Comparison of ENCODE assay signal across 21 cellular contexts in the genomic region with DNA sequence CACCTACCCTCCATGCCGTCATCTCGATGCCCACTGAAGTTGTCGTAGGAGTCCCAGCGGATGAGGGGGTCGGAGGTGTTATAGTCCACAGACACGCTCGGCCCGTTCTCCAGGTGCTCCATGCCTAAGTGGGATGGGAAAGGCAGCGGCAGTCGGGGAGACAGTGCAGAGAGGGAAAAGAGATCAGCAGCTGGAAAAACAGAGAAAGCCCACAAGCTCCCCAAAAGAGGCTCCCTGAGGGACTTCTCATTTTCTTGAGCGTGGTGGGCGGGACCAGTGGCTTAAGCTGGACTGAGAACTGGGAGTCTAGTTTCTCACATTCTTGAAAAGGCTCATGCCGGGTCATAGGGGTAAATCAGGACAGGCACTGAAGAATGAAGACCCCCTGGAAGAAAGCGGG.
DNase-seq lines count a peak whose midpoint lies in the region; ATAC-seq and TF ChIP-seq lines count a peak whose summit lies in the region.
"Had no signal": no experiment of that assay in that cellular context is flagged by ENCODE, and none has a peak within 500 bp of the region (broad histone marks: within the 10 kb centered on the region; RNA-seq: fewer than 3 reads in every experiment).

No MANE protein-coding gene starts in this region.

- TF ChIP-seq EP300 in transverse colon (IDR thresholded peaks at IDR 0.05; ENCODE audit: low read depth) = no peak

- no peaks in the 10 kb centered on the region for H3K9me3 Mint-ChIP-seq in osteocyte (ENCODE audit: unreplicated experiment)
- no peaks in the 10 kb centered on the region for H3K9me3 Mint-ChIP-seq in activated T-helper 2 cell treated with anti-CD3 and anti-CD28 coated beads, Interferon-gamma antibody, Interleukin-2, Interleukin-4, amounts not matched to agents 10 μg/mL and 5 μg/mL and 100 μg/mL, durations not matched to agents 14 hours and 24 hours and 36 hours
- H3K9me3 Mint-ChIP-seq: activated naive CD8-positive, alpha-beta T cell treated with anti-CD3 and anti-CD28 coated beads, Interleukin-2, amount 10 ng/mL, durations not matched to agents 7 days and 5 days had no signal

- H3K36me3 ChIP-seq in adrenal gland (replicated peaks in 1 of 2) (peaks cover 0 to 90% of the 10 kb centered on the region in 2 donors), heart right ventricle (peaks cover 13 to 100% (median 97%) of the 10 kb centered on the region in 9 donors), transverse colon (peaks cover 0 to 3% (median 0%) of the 10 kb centered on the region in 4 donors)

- in situ Hi-C loops in transverse colon (cut with MboI; ENCODE audit: low pct_ligation_motif_present in 1 of 4, low pct_unique_long_range_greater_than_20kb in 1 of 4, low sequenced_read_pairs in 3 of 4) = loop anchor here in 2 of 4 donors (5.0 to 10.0 kb wide), 3 partner anchors 86 to 104 kb away; no protein-coding TSS in a partner anchor

- TF ChIP-seq POLR2A in adrenal gland (IDR thresholded peaks at IDR 0.05) = no peak
- TF ChIP-seq POLR2A in transverse colon (IDR thresholded peaks at IDR 0.05) = no peak

- no peaks in the 10 kb centered on the region for H3K27me3 ChIP-seq in adrenal gland
- no peaks in the 10 kb centered on the region for H3K27me3 ChIP-seq in heart right ventricle
- H3K27me3 ChIP-seq in transverse colon = no peaks in the 10 kb centered on the region

- H3K4me3 Mint-ChIP-seq in osteocyte (ENCODE audit: unreplicated experiment) = no peak overlapping the region
- H3K4me3 Mint-ChIP-seq in activated T-helper 2 cell treated with anti-CD3 and anti-CD28 coated beads, Interferon-gamma antibody, Interleukin-2, Interleukin-4, amounts not matched to agents 10 μg/mL and 5 μg/mL and 100 μg/mL, durations not matched to agents 14 hours and 24 hours and 36 hours (ENCODE audit: low read depth) = no peak overlapping the region
- H3K4me3 Mint-ChIP-seq: activated CD4-positive, alpha-beta T cell treated with anti-CD3 and anti-CD28 coated beads for 36 hours; activated naive CD8-positive, alpha-beta T cell treated with anti-CD3 and anti-CD28 coated beads, Interleukin-2, amount 10 ng/mL, durations not matched to agents 7 days and 5 days; CD4-positive, alpha-beta memory T cell had no signal

- peaks cover 14% of the 10 kb centered on the region for H3K4me1 Mint-ChIP-seq in osteocyte (ENCODE audit: unreplicated experiment)
- H3K4me1 Mint-ChIP-seq in activated T-helper 2 cell treated with anti-CD3 and anti-CD28 coated beads, Interferon-gamma antibody, Interleukin-2, Interleukin-4, amounts not matched to agents 10 μg/mL and 5 μg/mL and 100 μg/mL, durations not matched to agents 14 hours and 24 hours and 36 hours (ENCODE audit: low read depth) = no peaks in the 10 kb centered on the region
- H3K4me1 Mint-ChIP-seq: activated CD4-positive, alpha-beta T cell treated with anti-CD3 and anti-CD28 coated beads for 36 hours; activated naive CD8-positive, alpha-beta T cell treated with anti-CD3 and anti-CD28 coated beads, Interleukin-2, amount 10 ng/mL, durations not matched to agents 7 days and 5 days; CD4-positive, alpha-beta memory T cell had no signal

- no peaks in the 10 kb centered on the region for H3K9me3 ChIP-seq in adrenal gland (replicated peaks in 1 of 3)
- no peaks in the 10 kb centered on the region for H3K9me3 ChIP-seq in heart right ventricle
- H3K9me3 ChIP-seq in transverse colon = no peaks in the 10 kb centered on the region
- H3K9me3 ChIP-seq: SK-N-SH had no signal

- H3K27ac Mint-ChIP-seq in osteocyte (ENCODE audit: unreplicated experiment) = peak overlapping the region; percentile 67
- H3K27ac Mint-ChIP-seq in activated T-helper 2 cell treated with anti-CD3 and anti-CD28 coated beads, Interferon-gamma antibody, Interleukin-2, Interleukin-4, amounts not matched to agents 10 μg/mL and 5 μg/mL and 100 μg/mL, durations not matched to agents 14 hours and 24 hours and 36 hours = no peak overlapping the region
- H3K27ac Mint-ChIP-seq: activated CD4-positive, alpha-beta T cell treated with anti-CD3 and anti-CD28 coated beads for 36 hours; activated naive CD8-positive, alpha-beta T cell treated with anti-CD3 and anti-CD28 coated beads, Interleukin-2, amount 10 ng/mL, durations not matched to agents 7 days and 5 days; CD4-positive, alpha-beta memory T cell had no signal

- no peak for TF ChIP-seq CTCF in adrenal gland (IDR thresholded peaks at IDR 0.05)
- TF ChIP-seq CTCF in heart right ventricle (IDR thresholded peaks at IDR 0.05) = no peak
- TF ChIP-seq CTCF in osteocyte (IDR thresholded peaks at IDR 0.05) = no peak
- TF ChIP-seq CTCF in transverse colon (IDR thresholded peaks at IDR 0.05) = no peak

- DNase-seq in adrenal gland (no peak), heart right ventricle (peak in 1 of 2 donors; percentile 69), osteocyte (ENCODE audit: extremely low spot score, unreplicated experiment) (no peak), transverse colon (no peak), GOT3 (lab: John Stamatoyannopoulos, UW) (no peak), epidermal melanocyte (ENCODE audit: insufficient read length, low spot score) (no peak)
- DNase-seq in activated T-helper 2 cell treated with anti-CD3 and anti-CD28 coated beads, Interferon-gamma antibody, Interleukin-2, Interleukin-4, amounts not matched to agents 10 μg/mL and 5 μg/mL and 100 μg/mL, durations not matched to agents 14 hours and 24 hours and 36 hours (ENCODE audit: low spot score) = no peak
- DNase-seq: activated CD4-positive, alpha-beta T cell treated with anti-CD3 and anti-CD28 coated beads for 36 hours; activated naive CD8-positive, alpha-beta T cell treated with anti-CD3 and anti-CD28 coated beads, Interleukin-2, amount 10 ng/mL, durations not matched to agents 7 days and 5 days; CD4-positive, alpha-beta memory T cell; DMS53; HCEC 1CT; NCI-H146; NCI-H774; SK-N-SH; stimulated activated CD4-positive, alpha-beta T cell treated with anti-CD3 and anti-CD28 coated beads, Interleukin-2, amount 100 ng/mL, for 48 hours; substantia nigra had no signal

- no peaks in the 10 kb centered on the region for H3K27me3 Mint-ChIP-seq in osteocyte (ENCODE audit: unreplicated experiment)
- no peaks in the 10 kb centered on the region for H3K27me3 Mint-ChIP-seq in activated T-helper 2 cell treated with anti-CD3 and anti-CD28 coated beads, Interferon-gamma antibody, Interleukin-2, Interleukin-4, amounts not matched to agents 10 μg/mL and 5 μg/mL and 100 μg/mL, durations not matched to agents 14 hours and 24 hours and 36 hours (ENCODE audit: low read depth)

- H3K27ac ChIP-seq in adrenal gland (peak overlapping the region in 3 of 5 donors; percentile 20 to 83 (median 56)), heart right ventricle (peak overlapping the region in 8 of 10 donors; percentile 16 to 73 (median 56)), transverse colon (peak overlapping the region in 3 of 4 donors; percentile 50 to 81 (median 55))
- H3K27ac ChIP-seq: parathyroid adenoma, skin epidermis had no signal

- H3K36me3 Mint-ChIP-seq in osteocyte (ENCODE audit: unreplicated experiment) = peaks cover 32% of the 10 kb centered on the region
- H3K36me3 Mint-ChIP-seq in activated T-helper 2 cell treated with anti-CD3 and anti-CD28 coated beads, Interferon-gamma antibody, Interleukin-2, Interleukin-4, amounts not matched to agents 10 μg/mL and 5 μg/mL and 100 μg/mL, durations not matched to agents 14 hours and 24 hours and 36 hours (ENCODE audit: low read depth) = no peaks in the 10 kb centered on the region
- H3K36me3 Mint-ChIP-seq: activated naive CD8-positive, alpha-beta T cell treated with anti-CD3 and anti-CD28 coated beads, Interleukin-2, amount 10 ng/mL, durations not matched to agents 7 days and 5 days; CD4-positive, alpha-beta memory T cell had no signal

- WGBS in adrenal gland, 4 donors = 69 to 85% (median 75%) methylated on average over 14 of the region's 14 CpGs
- 68 to 74% methylated on average over 14 of the region's 14 CpGs for WGBS in heart right ventricle, 2 donors
- 80 to 89% methylated on average over 2 to 14 of the region's 14 CpGs for WGBS in transverse colon (ENCODE audit: low coverage in 1 of 2), 2 donors

- H3K4me3 ChIP-seq in adrenal gland (no peak overlapping the region), heart right ventricle (no peak overlapping the region), transverse colon (no peak overlapping the region)
- H3K4me3 ChIP-seq: skin epidermis had no signal

- ATAC-seq in heart right ventricle (peak in 7 of 8 donors; percentile 4 to 59 (median 36)), GM18867 (IDR thresholded peaks at IDR 0.05; ENCODE audit: unreplicated experiment) (no peak)
- ATAC-seq: activated CD4-positive, alpha-beta T cell treated with anti-CD3 and anti-CD28 coated beads for 36 hours; Panc1 had no signal

- intact Hi-C loops in adrenal gland (cut with DNase I) (no loop called here), heart right ventricle (cut with DNase I) (loop anchor here in 1 of 10 donors (10.0 kb wide), 1 partner anchor 54 kb away; no protein-coding TSS in a partner anchor), transverse colon (cut with DNase I; ENCODE audit: low total_unique reads) (no loop called here)
- intact Hi-C loops in activated T-helper 2 cell treated with anti-CD3 and anti-CD28 coated beads, Interferon-gamma antibody, Interleukin-2, Interleukin-4, amounts not matched to agents 10 μg/mL and 5 μg/mL and 100 μg/mL, durations not matched to agents 14 hours and 24 hours and 36 hours (cut with micrococcal nuclease) = no loop called here

- peaks cover 6 to 45% of the 10 kb centered on the region in 2 donors for H3K4me1 ChIP-seq in adrenal gland (replicated peaks in 1 of 2)
- H3K4me1 ChIP-seq in heart right ventricle = peaks cover 0 to 68% (median 55%) of the 10 kb centered on the region in 9 donors
- H3K4me1 ChIP-seq in transverse colon = peaks cover 0 to 19% (median 9%) of the 10 kb centered on the region in 4 donors
- H3K4me1 ChIP-seq: parathyroid adenoma had no signal
